In the genomic region with DNA sequence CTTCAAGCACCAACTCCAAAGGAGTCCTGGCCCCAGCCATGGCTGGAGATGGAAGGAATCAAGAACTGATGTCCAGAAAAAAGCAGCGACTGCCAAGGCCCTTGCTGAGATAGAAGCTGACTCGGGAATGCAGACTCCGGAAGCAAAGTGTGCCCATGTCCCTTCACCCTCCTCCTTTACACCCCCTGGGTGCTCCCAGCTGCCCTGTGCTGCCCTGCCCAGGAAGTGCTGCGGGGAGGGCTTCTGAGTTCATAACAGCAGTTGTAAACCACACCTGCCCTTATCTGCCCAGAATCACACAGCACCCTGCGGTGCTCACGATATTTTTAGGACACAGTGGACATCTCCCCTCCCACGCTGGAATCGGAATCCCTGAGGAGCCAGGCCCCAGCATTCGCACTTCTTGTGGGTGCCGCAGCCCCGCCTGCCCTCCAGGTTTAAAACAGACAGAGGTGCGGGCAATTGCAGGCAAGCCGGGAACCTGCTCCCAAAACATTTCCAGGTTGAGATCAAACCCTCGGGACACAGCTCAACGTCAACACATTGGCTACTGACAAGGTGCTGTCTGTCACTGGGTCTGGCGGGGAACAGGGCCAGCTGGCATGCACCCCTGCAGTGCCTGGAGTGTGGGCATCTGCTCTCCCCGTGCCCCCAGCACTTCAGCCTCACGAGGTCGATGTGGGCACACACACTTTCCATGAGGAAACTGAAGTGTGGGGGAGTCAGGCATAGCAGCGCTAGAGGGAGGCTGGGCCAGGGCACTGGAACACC, we compare ENCODE assay signal across 10 cellular contexts. TPM values are rescaled to one million over a fixed set of nuclear protein-coding genes. Genes with fewer than 3 reads are reported as not detected.
DNase-seq lines count a peak whose midpoint lies in the region; ATAC-seq and TF ChIP-seq lines count a peak whose summit lies in the region.
"Had no signal": no experiment of that assay in that cellular context is flagged by ENCODE, and none has a peak within 500 bp of the region (broad histone marks: within the 10 kb centered on the region; RNA-seq: fewer than 3 reads in every experiment).

No MANE protein-coding gene starts in this region.

- DNase-seq in NCI-H2196 (lab: John Stamatoyannopoulos, UW; ENCODE audit: unreplicated experiment) = peak; percentile 44
- peak; percentile 54 for DNase-seq in epidermal melanocyte (ENCODE audit: insufficient read length, low spot score)
- DNase-seq in sigmoid colon = peak; percentile 78
- DNase-seq in stimulated activated CD4-positive, alpha-beta T cell treated with anti-CD3 and anti-CD28 coated beads, Interleukin-4, amount 100 ng/mL, for 24 hours = no peak
- DNase-seq in ecto neural progenitor cell (ENCODE audit: low spot score) = no peak
- DNase-seq in progenitor cell of endocrine pancreas (ENCODE audit: low spot score, unreplicated experiment) = no peak
- DNase-seq: NCI-H446 had no signal

- WGBS in sigmoid colon, 2 donors = 9 to 36% methylated on average over 20 of the region's 20 CpGs

- no peak overlapping the region for H3K4me3 ChIP-seq in sigmoid colon

- intact Hi-C loops in sigmoid colon (cut with DNase I) = loop anchor here (5.0 kb wide), 1 partner anchor 33 kb away; no protein-coding TSS in a partner anchor

- H3K36me3 Mint-ChIP-seq in progenitor cell of endocrine pancreas (ENCODE audit: insufficient read depth) = no peaks in the 10 kb centered on the region

- peaks cover 0 to 8% (median 0%) of the 10 kb centered on the region in 4 donors for H3K36me3 ChIP-seq in sigmoid colon

- no peaks in the 10 kb centered on the region for H3K27me3 Mint-ChIP-seq in progenitor cell of endocrine pancreas

- peaks cover 14% of the 10 kb centered on the region for H3K4me1 Mint-ChIP-seq in progenitor cell of endocrine pancreas (ENCODE audit: low read depth)

- H3K27ac ChIP-seq in sigmoid colon = peak overlapping the region; percentile 31 to 66 (median 55)

- H3K27me3 ChIP-seq in sigmoid colon = no peaks in the 10 kb centered on the region

- ATAC-seq in GM18907 (IDR thresholded peaks at IDR 0.05; ENCODE audit: unreplicated experiment) = peak; percentile 35
- ATAC-seq in HG03159 (IDR thresholded peaks at IDR 0.05; ENCODE audit: unreplicated experiment) = no peak

- no peak overlapping the region for H3K27ac Mint-ChIP-seq in progenitor cell of endocrine pancreas
- H3K27ac Mint-ChIP-seq: nephron had no signal

- H3K4me1 ChIP-seq in sigmoid colon = peaks cover 0 to 72% (median 43%) of the 10 kb centered on the region in 4 donors

- no peak overlapping the region for H3K4me3 Mint-ChIP-seq in progenitor cell of endocrine pancreas (ENCODE audit: low read depth)
- H3K4me3 Mint-ChIP-seq: nephron had no signal

- TF ChIP-seq POLR2A in sigmoid colon (IDR thresholded peaks at IDR 0.05) = peak in 1 of 2 donors; percentile 16

- no peak for TF ChIP-seq CTCF in sigmoid colon (IDR thresholded peaks at IDR 0.05)
- no peak for TF ChIP-seq CTCF in progenitor cell of endocrine pancreas (IDR thresholded peaks at IDR 0.05; ENCODE audit: unreplicated experiment)

- no peak for TF ChIP-seq EP300 in sigmoid colon (IDR thresholded peaks at IDR 0.05)

- no peaks in the 10 kb centered on the region for H3K9me3 Mint-ChIP-seq in progenitor cell of endocrine pancreas (ENCODE audit: low read depth)
- H3K9me3 Mint-ChIP-seq: nephron had no signal

- no peaks in the 10 kb centered on the region for H3K9me3 ChIP-seq in sigmoid colon

RNA-seq across cellular contexts. Expression of a gene that starts 36.9 kb away (rescaled TPM):
- total RNA-seq in sigmoid colon (10 to 100 TPM in 3 of 4 donors, 1 to 10 TPM in 1; 6.9 to 21.3 (median 15.1) TPM), progenitor cell of endocrine pancreas (3.8 and 4.0 TPM in 2 replicates)
- 10 to 100 TPM; 48.8 to 61.7 (median 59.5) TPM for polyA plus RNA-seq in sigmoid colon

Comparison
In these comparisons a context has a peak if more than half of its experiments do, and no peak if none do; other contexts are left out.
1. DNase-seq: peak in NCI-H2196 (single experiment), epidermal melanocyte (single experiment) and sigmoid colon (single experiment); none in stimulated activated CD4-positive, alpha-beta T cell treated with anti-CD3 and anti-CD28 coated beads, Interleukin-4, amount 100 ng/mL, for 24 hours (single experiment), ecto neural progenitor cell (single experiment) and progenitor cell of endocrine pancreas (single experiment).